ENCODE assay signal across 16 cellular contexts in genomic region chr7:42511027-42511426, GRCh38.
"Had no signal": no experiment of that assay in that cellular context is flagged by ENCODE, and none has a peak within 500 bp of the region (broad histone marks: within the 10 kb centered on the region; RNA-seq: fewer than 3 reads in every experiment).

No MANE protein-coding gene starts in this region.

- H3K36me3 ChIP-seq: sigmoid colon had no signal

- H3K9me3 ChIP-seq: psoas muscle, sigmoid colon had no signal

- H3K27ac ChIP-seq: coronary artery, psoas muscle had no signal

- DNase-seq: activated CD4-positive, alpha-beta memory T cell treated with anti-CD3 and anti-CD28 coated beads for 36 hours; activated CD4-positive, alpha-beta T cell treated with anti-CD3 and anti-CD28 coated beads for 1 hour; activated naive CD8-positive, alpha-beta T cell treated with anti-CD3 and anti-CD28 coated beads, Interleukin-2, amount 10 ng/mL, durations not matched to agents 7 days and 5 days; activated T-cell treated with anti-CD3 and anti-CD28 coated beads, Interleukin-2, amount 50 U/mL, for 4 hours; caudate nucleus; effector CD8-positive, alpha-beta T cell; glutamatergic neuron; nephron progenitor cell; psoas muscle; sigmoid colon; stimulated activated CD4-positive, alpha-beta T cell treated with anti-CD3 and anti-CD28 coated beads, Interleukin-12 subunit alpha, Interleukin-12 subunit beta, amount 100 ng/mL, for 4 hours; stimulated activated CD4-positive, alpha-beta T cell treated with anti-CD3 and anti-CD28 coated beads, Interleukin-2, amount 100 ng/mL, for 48 hours; stimulated activated naive CD8-positive, alpha-beta T cell treated with anti-CD3 and anti-CD28 coated beads, Interleukin-15, Interleukin-2, amounts not matched to agents 100 U/mL and 50 U/mL, for 24 hours; T-helper 9 cell had no signal

- H3K27me3 ChIP-seq: sigmoid colon had no signal

- H3K4me3 ChIP-seq: coronary artery, psoas muscle, sigmoid colon had no signal

- H3K4me1 ChIP-seq: psoas muscle had no signal

- ATAC-seq: activated T-cell treated with anti-CD3 and anti-CD28 coated beads, Interleukin-2, amount 50 U/mL, for 4 hours; left lobe of liver; psoas muscle; stimulated activated naive CD8-positive, alpha-beta T cell treated with anti-CD3 and anti-CD28 coated beads, Interleukin-15, Interleukin-2, amounts not matched to agents 100 U/mL and 50 U/mL, for 24 hours had no signal
